9 cellular contexts compared by ENCODE assay signal in genomic region chr7:27148031-27148775, GRCh38. TPM values are rescaled to one million over a fixed set of nuclear protein-coding genes. Genes with fewer than 3 reads are reported as not detected.
DNase-seq lines count a peak whose midpoint lies in the region; ATAC-seq and TF ChIP-seq lines count a peak whose summit lies in the region.
"Had no signal": no experiment of that assay in that cellular context is flagged by ENCODE, and none has a peak within 500 bp of the region (broad histone marks: within the 10 kb centered on the region; RNA-seq: fewer than 3 reads in every experiment).

No MANE protein-coding gene starts in this region.

- H3K9me3 ChIP-seq in AG04450 (ENCODE audit: control insufficient read depth, insufficient read depth, low read length) (peaks cover 2% of the 10 kb centered on the region; the same call in 1 of the 2 replicates), HUES6 (ENCODE audit: control insufficient read depth, insufficient read depth, low read depth, low read length) (no peaks in the 10 kb centered on the region)

- H3K36me3 Mint-ChIP-seq in chondrocyte (ENCODE audit: low read depth) (peaks cover 2% of the 10 kb centered on the region), natural killer cell (no peaks in the 10 kb centered on the region)
- H3K36me3 Mint-ChIP-seq in activated T-helper 1 cell treated with anti-CD3 and anti-CD28 coated beads, Interleukin-12 subunit alpha, Interleukin-12 subunit beta, Interleukin-2, Interleukin-4 antibody, amounts not matched to agents 30 ng/mL and 10 ng/mL and 1 ng/mL, durations not matched to agents 14 hours and 24 hours and 36 hours (ENCODE audit: low read depth) = peaks cover 3% of the 10 kb centered on the region

- H3K9me3 Mint-ChIP-seq in chondrocyte (ENCODE audit: low read depth) (peaks cover 2% of the 10 kb centered on the region), natural killer cell (no peaks in the 10 kb centered on the region)
- no peaks in the 10 kb centered on the region for H3K9me3 Mint-ChIP-seq in activated T-helper 1 cell treated with anti-CD3 and anti-CD28 coated beads, Interleukin-12 subunit alpha, Interleukin-12 subunit beta, Interleukin-2, Interleukin-4 antibody, amounts not matched to agents 30 ng/mL and 10 ng/mL and 1 ng/mL, durations not matched to agents 14 hours and 24 hours and 36 hours
- H3K9me3 Mint-ChIP-seq: activated CD4-positive, alpha-beta T cell treated with anti-CD3 and anti-CD28 coated beads, Interleukin-2, amount 10 ng/mL, durations not matched to agents 24 days and 14 days had no signal

- POLR2A ChIA-PET in AG04450 (lab: Yijun Ruan, JAX) = interaction anchor here (0.6 to 1.0 kb wide), 2 partner anchors 9 to 13 kb away, joined by 3 read pairs; no protein-coding TSS in a partner anchor

- DNase-seq in AG04450 (ENCODE audit: low read depth, low spot score) = no peak
- DNase-seq in chondrocyte (ENCODE audit: low spot score) = no peak
- DNase-seq in natural killer cell = no peak
- DNase-seq in activated gamma-delta T cell (lab: John Stamatoyannopoulos, UW) = no peak
- DNase-seq in NCI-H2081 (lab: John Stamatoyannopoulos, UW) = no peak
- no peak for DNase-seq in activated T-helper 1 cell treated with anti-CD3 and anti-CD28 coated beads, Interleukin-12 subunit alpha, Interleukin-12 subunit beta, Interleukin-2, Interleukin-4 antibody, amounts not matched to agents 30 ng/mL and 10 ng/mL and 1 ng/mL, durations not matched to agents 14 hours and 24 hours and 36 hours (ENCODE audit: low spot score)
- DNase-seq: activated CD4-positive, alpha-beta T cell treated with anti-CD3 and anti-CD28 coated beads, Interleukin-2, amount 10 ng/mL, durations not matched to agents 24 days and 14 days had no signal

- no peak for TF ChIP-seq CTCF in AG04450 (IDR thresholded peaks at IDR 0.05; ENCODE audit: low read depth, low read length)
- no peak for TF ChIP-seq CTCF in chondrocyte (IDR thresholded peaks at IDR 0.05)
- no peak for TF ChIP-seq CTCF in natural killer cell (IDR thresholded peaks at IDR 0.05)

- no peak for ATAC-seq in natural killer cell
- no peak for ATAC-seq in HG03025 (IDR thresholded peaks at IDR 0.05; ENCODE audit: low FRiP score, unreplicated experiment)

- intact Hi-C loops in natural killer cell (cut with micrococcal nuclease) = no loop called here
- intact Hi-C loops in activated T-helper 1 cell treated with anti-CD3 and anti-CD28 coated beads, Interleukin-12 subunit alpha, Interleukin-12 subunit beta, Interleukin-2, Interleukin-4 antibody, amounts not matched to agents 30 ng/mL and 10 ng/mL and 1 ng/mL, durations not matched to agents 14 hours and 24 hours and 36 hours (cut with micrococcal nuclease) = no loop called here

- H3K27ac Mint-ChIP-seq in chondrocyte (ENCODE audit: unreplicated experiment) (peak overlapping the region; percentile 54), natural killer cell (no peak overlapping the region)
- no peak overlapping the region for H3K27ac Mint-ChIP-seq in activated T-helper 1 cell treated with anti-CD3 and anti-CD28 coated beads, Interleukin-12 subunit alpha, Interleukin-12 subunit beta, Interleukin-2, Interleukin-4 antibody, amounts not matched to agents 30 ng/mL and 10 ng/mL and 1 ng/mL, durations not matched to agents 14 hours and 24 hours and 36 hours
- H3K27ac Mint-ChIP-seq: activated CD4-positive, alpha-beta T cell treated with anti-CD3 and anti-CD28 coated beads, Interleukin-2, amount 10 ng/mL, durations not matched to agents 24 days and 14 days had no signal

- H3K36me3 ChIP-seq in HUES6 (ENCODE audit: control insufficient read depth, insufficient read depth, low read length) = no peaks in the 10 kb centered on the region

- H3K9ac ChIP-seq in HUES6 (ENCODE audit: low read length) = peak overlapping the region; percentile 54

- peaks cover 87% of the 10 kb centered on the region for H3K27me3 Mint-ChIP-seq in chondrocyte (ENCODE audit: low read depth)
- H3K27me3 Mint-ChIP-seq in natural killer cell (ENCODE audit: low read depth in 2 of 2) = peaks cover 56 to 59% of the 10 kb centered on the region in 2 donors
- H3K27me3 Mint-ChIP-seq in activated T-helper 1 cell treated with anti-CD3 and anti-CD28 coated beads, Interleukin-12 subunit alpha, Interleukin-12 subunit beta, Interleukin-2, Interleukin-4 antibody, amounts not matched to agents 30 ng/mL and 10 ng/mL and 1 ng/mL, durations not matched to agents 14 hours and 24 hours and 36 hours (ENCODE audit: insufficient read depth) = peaks cover 67% of the 10 kb centered on the region

- H3K27me3 ChIP-seq in AG04450 (ENCODE audit: control insufficient read depth, insufficient read depth, low read length) (no peaks in the 10 kb centered on the region), HUES6 (ENCODE audit: control insufficient read depth, insufficient read depth, low read length) (peaks cover 100% of the 10 kb centered on the region)

- H3K27ac ChIP-seq in AG04450 (ENCODE audit: low read depth, low read length) (peak overlapping the region; percentile 90), HUES6 (ENCODE audit: low read depth, low read length) (no peak overlapping the region; the same call in 1 of the 2 replicates)

- H3K4me1 ChIP-seq in HUES6 (ENCODE audit: control insufficient read depth, insufficient read depth, low read length) = peaks cover 27% of the 10 kb centered on the region; the same call in 1 of the 2 replicates

- H3K4me3 Mint-ChIP-seq in chondrocyte (ENCODE audit: unreplicated experiment) (no peak overlapping the region), natural killer cell (peak overlapping the region; percentile 83)
- H3K4me3 Mint-ChIP-seq in activated T-helper 1 cell treated with anti-CD3 and anti-CD28 coated beads, Interleukin-12 subunit alpha, Interleukin-12 subunit beta, Interleukin-2, Interleukin-4 antibody, amounts not matched to agents 30 ng/mL and 10 ng/mL and 1 ng/mL, durations not matched to agents 14 hours and 24 hours and 36 hours = no peak overlapping the region
- H3K4me3 Mint-ChIP-seq: activated CD4-positive, alpha-beta T cell treated with anti-CD3 and anti-CD28 coated beads, Interleukin-2, amount 10 ng/mL, durations not matched to agents 24 days and 14 days had no signal

- H3K4me1 Mint-ChIP-seq in chondrocyte (ENCODE audit: low read depth) (peaks cover 15% of the 10 kb centered on the region), natural killer cell (peaks cover 22 to 28% of the 10 kb centered on the region in 2 donors)
- peaks cover 10% of the 10 kb centered on the region for H3K4me1 Mint-ChIP-seq in activated T-helper 1 cell treated with anti-CD3 and anti-CD28 coated beads, Interleukin-12 subunit alpha, Interleukin-12 subunit beta, Interleukin-2, Interleukin-4 antibody, amounts not matched to agents 30 ng/mL and 10 ng/mL and 1 ng/mL, durations not matched to agents 14 hours and 24 hours and 36 hours (ENCODE audit: low read depth)

- CTCF ChIA-PET in AG04450 (lab: Charles Lee) = interaction anchor here (0.6 to 5.6 kb wide), 11 partner anchors 7 to 1920 kb away, joined by 3 to 24 read pairs (median 8); partner anchors contain the start of genes HOXA7 and NPVF

- peak overlapping the region; percentile 73 for H3K4me3 ChIP-seq in AG04450 (ENCODE audit: low read depth, low read length)
- H3K4me3 ChIP-seq in HUES6 (ENCODE audit: low read depth, low read length) = peak overlapping the region; percentile 48

RNA-seq across cellular contexts. Expression of gene HOXA6, which starts 0.6 kb away (rescaled TPM):
- polyA plus RNA-seq in AG04450 (2011; rRNA removed) = 1.2 and 1.3 TPM in 2 replicates
- 0.91 and 2.1 TPM in 2 replicates for polyA minus RNA-seq in AG04450 (2011; rRNA and poly(A)+ RNA removed)
- total RNA-seq in chondrocyte (not detected in 3 replicates), natural killer cell (under 1 TPM; 0.28 to 0.65 (median 0.43) TPM)
- not detected in 2 replicates for total RNA-seq in activated T-helper 1 cell treated with anti-CD3 and anti-CD28 coated beads, Interleukin-12 subunit alpha, Interleukin-12 subunit beta, Interleukin-2, Interleukin-4 antibody, amounts not matched to agents 30 ng/mL and 10 ng/mL and 1 ng/mL, durations not matched to agents 14 hours and 24 hours and 36 hours
- total RNA-seq: activated CD4-positive, alpha-beta T cell treated with anti-CD3 and anti-CD28 coated beads, Interleukin-2, amount 10 ng/mL, durations not matched to agents 24 days and 14 days had no signal

RNA-seq across cellular contexts. Expression of gene HOXA3, which starts 4.2 kb away (rescaled TPM):
- polyA plus RNA-seq in AG04450 (2011; rRNA removed) = 1.6 and 1.9 TPM in 2 replicates
- 2.2 and 2.6 TPM in 2 replicates for polyA minus RNA-seq in AG04450 (2011; rRNA and poly(A)+ RNA removed)
- 9.3 to 12.1 TPM in 2 of 3 replicates, not detected in the other for total RNA-seq in chondrocyte
- under 1 TPM; 0.32 to 0.78 (median 0.35) TPM for total RNA-seq in natural killer cell
- total RNA-seq in activated T-helper 1 cell treated with anti-CD3 and anti-CD28 coated beads, Interleukin-12 subunit alpha, Interleukin-12 subunit beta, Interleukin-2, Interleukin-4 antibody, amounts not matched to agents 30 ng/mL and 10 ng/mL and 1 ng/mL, durations not matched to agents 14 hours and 24 hours and 36 hours = not detected in 2 replicates
- total RNA-seq: activated CD4-positive, alpha-beta T cell treated with anti-CD3 and anti-CD28 coated beads, Interleukin-2, amount 10 ng/mL, durations not matched to agents 24 days and 14 days had no signal

RNA-seq across cellular contexts. Expression of gene HOXA5, which starts 4.7 kb away (rescaled TPM):
- 48.3 and 51.0 TPM in 2 replicates for polyA plus RNA-seq in AG04450 (2011; rRNA removed)
- 37.7 and 49.7 TPM in 2 replicates for polyA minus RNA-seq in AG04450 (2011; rRNA and poly(A)+ RNA removed)
- total RNA-seq in chondrocyte (not detected in 3 replicates), natural killer cell (10 to 100 TPM in 1 of 3 donors, under 1 TPM in 2; 0.29 to 13.0 (median 0.52) TPM)
- total RNA-seq in activated T-helper 1 cell treated with anti-CD3 and anti-CD28 coated beads, Interleukin-12 subunit alpha, Interleukin-12 subunit beta, Interleukin-2, Interleukin-4 antibody, amounts not matched to agents 30 ng/mL and 10 ng/mL and 1 ng/mL, durations not matched to agents 14 hours and 24 hours and 36 hours = not detected in 2 replicates
- total RNA-seq: activated CD4-positive, alpha-beta T cell treated with anti-CD3 and anti-CD28 coated beads, Interleukin-2, amount 10 ng/mL, durations not matched to agents 24 days and 14 days had no signal

RNA-seq across cellular contexts. Expression of gene HOXA7, which starts 8.3 kb away (rescaled TPM):
- polyA plus RNA-seq in AG04450 (2011; rRNA removed) = 5.1 and 5.3 TPM in 2 replicates
- 1.7 and 2.6 TPM in 2 replicates for polyA minus RNA-seq in AG04450 (2011; rRNA and poly(A)+ RNA removed)
- total RNA-seq in chondrocyte (not detected in 3 replicates), natural killer cell (not detected)
- not detected in 2 replicates for total RNA-seq in activated T-helper 1 cell treated with anti-CD3 and anti-CD28 coated beads, Interleukin-12 subunit alpha, Interleukin-12 subunit beta, Interleukin-2, Interleukin-4 antibody, amounts not matched to agents 30 ng/mL and 10 ng/mL and 1 ng/mL, durations not matched to agents 14 hours and 24 hours and 36 hours
- total RNA-seq: activated CD4-positive, alpha-beta T cell treated with anti-CD3 and anti-CD28 coated beads, Interleukin-2, amount 10 ng/mL, durations not matched to agents 24 days and 14 days had no signal

RNA-seq across cellular contexts. Expression of gene HOXA9, which starts 17.1 kb away (rescaled TPM):
- polyA plus RNA-seq in AG04450 (2011; rRNA removed) = 0.78 and 1.5 TPM in 2 replicates
- 0.18 TPM in 1 of 2 replicates, not detected in the other for polyA minus RNA-seq in AG04450 (2011; rRNA and poly(A)+ RNA removed)
- total RNA-seq in chondrocyte = not detected in 3 replicates
- total RNA-seq in natural killer cell = 1 to 10 TPM in 1 of 3 donors, under 1 TPM in 2; 0.39 to 4.6 (median 0.42) TPM
- not detected in 2 replicates for total RNA-seq in activated T-helper 1 cell treated with anti-CD3 and anti-CD28 coated beads, Interleukin-12 subunit alpha, Interleukin-12 subunit beta, Interleukin-2, Interleukin-4 antibody, amounts not matched to agents 30 ng/mL and 10 ng/mL and 1 ng/mL, durations not matched to agents 14 hours and 24 hours and 36 hours
- total RNA-seq: activated CD4-positive, alpha-beta T cell treated with anti-CD3 and anti-CD28 coated beads, Interleukin-2, amount 10 ng/mL, durations not matched to agents 24 days and 14 days had no signal
